8 cellular contexts compared by ENCODE assay signal in the genomic region with DNA sequence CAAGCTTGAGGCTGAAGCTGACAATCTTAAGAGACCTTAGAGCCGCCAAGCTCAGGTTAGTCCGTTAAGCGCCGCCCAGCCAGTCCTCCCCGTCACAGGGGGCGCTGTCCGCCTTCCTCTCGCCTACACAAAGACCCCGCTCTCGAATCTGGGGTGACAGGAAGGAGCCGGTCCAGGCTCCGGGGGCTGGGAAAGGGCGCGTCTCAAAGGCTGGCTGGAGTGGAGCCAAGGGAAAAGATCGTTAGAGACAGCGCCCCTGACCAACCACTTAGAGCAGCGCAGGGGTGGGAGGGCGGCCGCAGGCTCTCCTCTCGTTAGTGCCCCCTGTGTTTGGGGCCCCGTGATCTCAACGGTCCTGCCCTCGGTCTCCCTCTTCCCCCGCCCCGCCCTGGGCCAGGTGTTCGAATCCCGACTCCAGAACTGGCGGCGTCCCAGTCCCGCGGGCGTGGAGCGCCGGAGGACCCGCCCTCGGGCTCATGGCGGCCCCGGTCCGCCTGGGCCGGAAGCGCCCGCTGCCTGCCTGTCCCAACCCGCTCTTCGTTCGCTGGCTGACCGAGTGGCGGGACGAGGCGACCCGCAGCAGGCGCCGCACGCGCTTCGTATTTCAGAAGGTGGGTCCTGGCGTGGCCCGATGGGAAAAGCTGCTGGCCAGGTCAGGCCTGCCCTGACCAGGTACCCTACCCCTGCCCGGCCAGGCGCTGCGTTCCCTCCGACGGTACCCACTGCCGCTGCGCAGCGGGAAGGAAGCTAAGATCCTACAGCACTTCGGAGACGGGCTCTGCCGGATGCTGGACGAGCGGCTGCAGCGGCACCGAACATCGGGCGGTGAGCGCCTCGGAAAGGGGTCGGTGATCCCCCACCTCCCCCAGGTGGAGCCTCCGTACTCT. TPM values are rescaled to one million over a fixed set of nuclear protein-coding genes. Genes with fewer than 3 reads are reported as not detected.
A peak's percentile ranks its signal among the peaks of the same experiment; 100 is the strongest.
DNase-seq lines count a peak whose midpoint lies in the region; ATAC-seq, FAIRE-seq and TF ChIP-seq lines count a peak whose summit lies in the region.

A gene with protein sequence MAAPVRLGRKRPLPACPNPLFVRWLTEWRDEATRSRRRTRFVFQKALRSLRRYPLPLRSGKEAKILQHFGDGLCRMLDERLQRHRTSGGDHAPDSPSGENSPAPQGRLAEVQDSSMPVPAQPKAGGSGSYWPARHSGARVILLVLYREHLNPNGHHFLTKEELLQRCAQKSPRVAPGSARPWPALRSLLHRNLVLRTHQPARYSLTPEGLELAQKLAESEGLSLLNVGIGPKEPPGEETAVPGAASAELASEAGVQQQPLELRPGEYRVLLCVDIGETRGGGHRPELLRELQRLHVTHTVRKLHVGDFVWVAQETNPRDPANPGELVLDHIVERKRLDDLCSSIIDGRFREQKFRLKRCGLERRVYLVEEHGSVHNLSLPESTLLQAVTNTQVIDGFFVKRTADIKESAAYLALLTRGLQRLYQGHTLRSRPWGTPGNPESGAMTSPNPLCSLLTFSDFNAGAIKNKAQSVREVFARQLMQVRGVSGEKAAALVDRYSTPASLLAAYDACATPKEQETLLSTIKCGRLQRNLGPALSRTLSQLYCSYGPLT (plus strand): TSS at position 156 of the 887 bp plus-strand sequence. CDS start 321 bp downstream, at position 477.

- CTCF ChIA-PET in HepG2 (lab: Yijun Ruan, JAX; ENCODE audit: low intra/inter-chr PET ratio, low total read pairs), result interaction anchor here (0.9 to 1.9 kb wide), 4 partner anchors 24 to 149 kb away, joined by 3 to 7 read pairs (median 5); no protein-coding TSS in a partner anchor

- H3K4me1 ChIP-seq in HepG2 (ENCODE audit: insufficient read depth, low read length), result peaks cover 41% of the 10 kb centered on the region

- H3K27me3 ChIP-seq in HepG2 (ENCODE audit: control insufficient read depth in 1 of 2, insufficient read depth in 2 of 2, low read length in 2 of 2), result no peaks in the 10 kb centered on the region; a peak in 1 of 5 replicates

- in situ Hi-C loops in GM13976 (cut with MboI; ENCODE audit: low sequenced_read_pairs, unreplicated experiment), result no loop called here
- in situ Hi-C loops in HepG2 (cut with HindIII; ENCODE audit: extremely low pct_ligation_motif_present, low pct_unique_long_range_greater_than_20kb), result no loop called here

- H3K36me3 ChIP-seq in HepG2 (replicated peaks in 1 of 2; ENCODE audit: control insufficient read depth in 1 of 2, insufficient read depth in 2 of 2, low read length in 2 of 2), result peaks cover 16 to 44% of the 10 kb centered on the region in 2 experiments

- H3K4me2 ChIP-seq in HepG2 (ENCODE audit: low read depth, low read length), result peak within 1 kb of the TSS; percentile 100

- no peaks in the 10 kb centered on the region for H3K9me3 ChIP-seq in HepG2 (ENCODE audit: low read length)

- TF ChIP-seq CTCF in GM13976 (IDR thresholded peaks at IDR 0.05; ENCODE audit: borderline replicate concordance, control extremely low read depth, extremely low read depth, insufficient read depth, missing control alignments) (peak; percentile 91), HepG2 (CRISPR knock-in tag; IDR thresholded peaks at IDR 0.05) (peak; percentile 95)

- TF ChIP-seq EP300 in HepG2 (IDR thresholded peaks at IDR 0.05; ENCODE audit: low read depth in 2 of 2, low read length in 2 of 2) (peak in 1 of 2 experiments; percentile 17; a peak in 1 of 4 replicates), HepG2 (CRISPR knock-in tag; IDR thresholded peaks at IDR 0.05; ENCODE audit: borderline replicate concordance) (no peak)

- peak within 1 kb of the TSS; percentile 89 for H3K9ac ChIP-seq in HepG2 (ENCODE audit: insufficient read depth, low read depth, low read length)

- intact Hi-C loops in dendritic cell treated with granulocyte-macrophage colony-stimulating factor and Interleukin-4, amounts not matched to agents 40 ng/mL and 50 ng/mL, for 4 days (cut with micrococcal nuclease), result no loop called here
- intact Hi-C loops in HepG2 (cut with micrococcal nuclease; ENCODE audit: unreplicated experiment), result no loop called here

- peak within 1 kb of the TSS; percentile 96 for H3K27ac Mint-ChIP-seq in dendritic cell treated with granulocyte-macrophage colony-stimulating factor and Interleukin-4, amounts not matched to agents 40 ng/mL and 50 ng/mL, for 4 days

- WGBS in HepG2 (ENCODE audit: low lambda C conversion rate), result under 1% methylated on average over 10 of the region's 78 CpGs

- H3K36me3 Mint-ChIP-seq in dendritic cell treated with granulocyte-macrophage colony-stimulating factor and Interleukin-4, amounts not matched to agents 40 ng/mL and 50 ng/mL, for 4 days (ENCODE audit: low read depth), result peaks cover 89% of the 10 kb centered on the region

- H3K27ac ChIP-seq in HepG2 (ENCODE audit: extremely low read length, insufficient read depth, low read length), result peak within 1 kb of the TSS; percentile 90

- H3K79me2 ChIP-seq in HepG2 (ENCODE audit: insufficient read depth, low read length), result peaks cover 32% of the 10 kb centered on the region

- FAIRE-seq in HepG2 (lab: Jason Lieb, UNC), result peak; percentile 71

- no peak within 1 kb of the TSS for H2AFZ ChIP-seq in HepG2 (ENCODE audit: low read length)

- peak in 1 of 2 experiments; percentile 52; a peak in 1 of 4 replicates for TF ChIP-seq POLR2A in HepG2 (IDR thresholded peaks at IDR 0.05; ENCODE audit: insufficient read depth in 1 of 2, low read depth in 2 of 2, low read length in 2 of 2)

- no peak; the same call in 1 of the 2 replicates for TF ChIP-seq RAD21 in HepG2 (CRISPR knock-in tag; IDR thresholded peaks at IDR 0.05)

- H3K9me3 Mint-ChIP-seq in dendritic cell treated with granulocyte-macrophage colony-stimulating factor and Interleukin-4, amounts not matched to agents 40 ng/mL and 50 ng/mL, for 4 days, result no peaks in the 10 kb centered on the region

- POLR2A ChIA-PET in HepG2 (lab: Yijun Ruan, JAX), result interaction anchor here (0.7 to 5.4 kb wide), 26 partner anchors 10 to 438 kb away, joined by 3 to 81 read pairs (median 5); a partner anchor contains a TSS

- TSS peak; percentile 38 for BruUV-seq in HepG2 (replicated peaks; lab: Mats Ljungman, UMichigan)

- ATAC-seq in HepG2, result peak; percentile 60
- ATAC-seq in HG03159 (IDR thresholded peaks at IDR 0.05; ENCODE audit: unreplicated experiment), result no peak

- no peaks in the 10 kb centered on the region for H3K27me3 Mint-ChIP-seq in dendritic cell treated with granulocyte-macrophage colony-stimulating factor and Interleukin-4, amounts not matched to agents 40 ng/mL and 50 ng/mL, for 4 days

- DNase-seq in GM13976 (ENCODE audit: low spot score) (peak; percentile 94), HK-2 (ENCODE audit: unreplicated experiment) (peak; percentile 96), NCI-H82 (lab: John Stamatoyannopoulos, UW) (peak; percentile 97), HepG2 (ENCODE audit: low spot score) (peak; percentile 97)
- peak; percentile 94 to 95 for DNase-seq in activated CD4-positive, alpha-beta T cell treated with anti-CD3 and anti-CD28 coated beads, Interleukin-2, amount 50 U/mL, for 4 hours
- DNase-seq in stimulated activated CD4-positive, alpha-beta T cell treated with anti-CD3 and anti-CD28 coated beads, Interleukin-2, amount 100 ng/mL, for 48 hours, result peak; percentile 94 to 96

- peaks cover 21% of the 10 kb centered on the region for H4K20me1 ChIP-seq in HepG2 (ENCODE audit: insufficient read depth, low read length)

- peaks cover 67% of the 10 kb centered on the region for H3K4me1 Mint-ChIP-seq in dendritic cell treated with granulocyte-macrophage colony-stimulating factor and Interleukin-4, amounts not matched to agents 40 ng/mL and 50 ng/mL, for 4 days (ENCODE audit: low read depth)

- peak within 1 kb of the TSS; percentile 80 to 99 (median 89) for H3K4me3 ChIP-seq in HepG2 (replicated peaks in 1 of 3; ENCODE audit: insufficient read depth in 1 of 3, low read depth in 2 of 3, low read length in 3 of 3)

- H3K4me3 Mint-ChIP-seq in dendritic cell treated with granulocyte-macrophage colony-stimulating factor and Interleukin-4, amounts not matched to agents 40 ng/mL and 50 ng/mL, for 4 days, result peak within 1 kb of the TSS; percentile 82

TF ChIP-seq in HepG2, 621 proteins besides CTCF, POLR2A, EP300 and RAD21 (continues in another document):
- TF ChIP-seq MXD4 (CRISPR knock-in tag; IDR thresholded peaks at IDR 0.05) (no peak), GTF2F1 (IDR thresholded peaks at IDR 0.05; ENCODE audit: low read length) (no peak), SYNCRIP (IDR thresholded peaks at IDR 0.05; ENCODE audit: insufficient read depth, low read depth, low read length) (no peak), GABPB1 (CRISPR knock-in tag; IDR thresholded peaks at IDR 0.05) (peak; percentile 93), TBL1XR1 (IDR thresholded peaks at IDR 0.05; ENCODE audit: borderline replicate concordance, low read length, partially characterized antibody) (no peak), TP53 (CRISPR knock-in tag; conservative IDR thresholded peaks at IDR 0.05) (0 out of 2 replicates have a peak, but pooled peaks have one; percentile 27), ZIK1 (CRISPR knock-in tag; IDR thresholded peaks at IDR 0.05; ENCODE audit: borderline replicate concordance, low read depth) (no peak), CAMTA2 (CRISPR knock-in tag; IDR thresholded peaks at IDR 0.05; ENCODE audit: borderline replicate concordance) (peak; percentile 74; the same call in 1 of the 2 replicates)

RNA-seq across cellular contexts. Expression of the gene that starts here (rescaled TPM):
- total RNA-seq in HepG2 (2016; rRNA removed; fragmentation: Illumina TruSeq; extraction: Trizol), result 13.2 and 25.6 TPM in 2 replicates
- 9.1 and 9.8 TPM in 2 replicates for total RNA-seq in HepG2 (2016; cell fraction: cytosol; rRNA removed; fragmentation: Illumina TruSeq; extraction: Trizol; ENCODE audit: low read depth)
- 10.0 and 23.4 TPM in 2 replicates for total RNA-seq in HepG2 (2016; cell fraction: insoluble cytoplasmic fraction; rRNA removed; fragmentation: Illumina TruSeq; extraction: Trizol)
- 9.8 and 11.9 TPM in 2 replicates for total RNA-seq in HepG2 (2016; cell fraction: membrane; rRNA removed; fragmentation: Illumina TruSeq; extraction: Trizol)
- total RNA-seq in HepG2 (2016; cell fraction: nucleus; rRNA removed; fragmentation: Illumina TruSeq; extraction: Trizol), result 33.1 and 33.6 TPM in 2 replicates
- polyA plus RNA-seq in HepG2 (2011; rRNA removed), result 30.2 and 43.6 TPM in 2 replicates
- 9.6 and 15.1 TPM in 2 replicates for polyA plus RNA-seq in HepG2 (2011; cell fraction: cytosol; rRNA removed)
- 256 and 293 TPM in 2 replicates for polyA plus RNA-seq in HepG2 (2011; cell fraction: nucleus; rRNA removed)
- polyA plus RNA-seq in HepG2 (2012), result 17.9 and 34.3 TPM in 2 replicates
- 5.3 and 7.5 TPM in 2 replicates for polyA plus RNA-seq in HepG2 (2016; cell fraction: cytosol; fragmentation: Illumina TruSeq; extraction: Trizol; ENCODE audit: low read depth)
- polyA plus RNA-seq in HepG2 (2016; cell fraction: insoluble cytoplasmic fraction; fragmentation: Illumina TruSeq; extraction: Trizol; ENCODE audit: low read depth), result 10.0 and 14.2 TPM in 2 replicates
- 9.0 and 9.4 TPM in 2 replicates for polyA plus RNA-seq in HepG2 (2016; cell fraction: membrane; fragmentation: Illumina TruSeq; extraction: Trizol; ENCODE audit: low read depth)
- 70.1 TPM in 2 replicates for polyA plus RNA-seq in HepG2 (2016; cell fraction: nucleus; fragmentation: Illumina TruSeq; extraction: Trizol; ENCODE audit: insufficient read depth, low read depth)
- 21.4 and 58.7 TPM in 2 replicates for polyA minus RNA-seq in HepG2 (2011; rRNA and poly(A)+ RNA removed; ENCODE audit: low replicate concordance)
- 5.5 and 5.8 TPM in 2 replicates for polyA minus RNA-seq in HepG2 (2011; cell fraction: cytosol; rRNA and poly(A)+ RNA removed)
- 60.9 and 66.5 TPM in 2 replicates for polyA minus RNA-seq in HepG2 (2011; cell fraction: nucleus; rRNA and poly(A)+ RNA removed)
